Comparison of ENCODE assay signal across 2 cellular contexts in the genomic region with DNA sequence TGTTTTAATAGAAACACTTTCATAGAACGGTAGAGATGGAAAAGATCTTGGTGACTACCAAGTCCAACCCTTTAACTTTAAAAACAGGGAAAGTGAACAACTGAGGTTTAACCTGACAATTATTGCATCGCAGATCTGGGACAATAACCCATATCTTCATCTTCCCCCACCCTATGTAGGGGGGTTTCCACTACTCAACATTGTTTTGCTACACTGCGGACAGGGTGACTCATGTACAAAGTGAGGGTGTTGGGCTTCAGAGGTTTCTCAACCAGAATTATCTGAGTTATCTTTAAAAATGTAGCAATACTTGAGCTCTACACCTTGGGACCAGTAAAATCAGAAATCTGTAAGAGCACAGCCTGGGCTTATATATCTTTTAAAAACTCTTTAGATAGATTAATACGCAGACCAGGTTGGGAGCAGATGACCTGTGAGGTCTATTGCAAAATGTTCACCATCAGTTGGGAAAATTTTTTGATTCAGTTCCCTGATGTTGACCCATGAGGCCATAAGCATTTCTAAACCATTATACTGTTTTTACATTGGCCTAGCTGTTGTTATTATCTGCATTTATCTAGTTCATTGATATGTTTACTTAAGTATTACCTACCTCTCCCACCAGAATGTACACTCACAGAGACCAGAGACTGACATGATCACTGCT.
TF ChIP-seq lines count a peak whose summit lies in the region.

No MANE protein-coding gene starts in this region.

TF ChIP-seq in GM12878, 131 proteins besides CTCF, POLR2A, EP300 and RAD21 (continued from another document and continues in another):
- TF ChIP-seq POU2F2 (IDR thresholded peaks at IDR 0.05; ENCODE audit: borderline replicate concordance, low read depth, low read length): 0 out of 3 replicates have a peak, but pooled peaks have one; percentile 33
- TF ChIP-seq IKZF1 (conservative IDR thresholded peaks at IDR 0.05): peak; percentile 36; the same call in 1 of the 2 replicates
- TF ChIP-seq, protein P1, sequence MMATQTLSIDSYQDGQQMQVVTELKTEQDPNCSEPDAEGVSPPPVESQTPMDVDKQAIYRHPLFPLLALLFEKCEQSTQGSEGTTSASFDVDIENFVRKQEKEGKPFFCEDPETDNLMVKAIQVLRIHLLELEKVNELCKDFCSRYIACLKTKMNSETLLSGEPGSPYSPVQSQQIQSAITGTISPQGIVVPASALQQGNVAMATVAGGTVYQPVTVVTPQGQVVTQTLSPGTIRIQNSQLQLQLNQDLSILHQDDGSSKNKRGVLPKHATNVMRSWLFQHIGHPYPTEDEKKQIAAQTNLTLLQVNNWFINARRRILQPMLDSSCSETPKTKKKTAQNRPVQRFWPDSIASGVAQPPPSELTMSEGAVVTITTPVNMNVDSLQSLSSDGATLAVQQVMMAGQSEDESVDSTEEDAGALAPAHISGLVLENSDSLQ (IDR thresholded peaks at IDR 0.05): no peak
- TF ChIP-seq ATF7 (IDR thresholded peaks at IDR 0.05; ENCODE audit: low read depth): peak; percentile 71
- peak; percentile 50; the same call in 1 of the 2 replicates for TF ChIP-seq MTA2 (IDR thresholded peaks at IDR 0.05; ENCODE audit: low read depth)
- TF ChIP-seq NFYA (IDR thresholded peaks at IDR 0.05; ENCODE audit: borderline replicate concordance, low read depth, low read length): no peak
- peak; percentile 48; the same call in 1 of the 2 replicates for TF ChIP-seq FOXM1 (IDR thresholded peaks at IDR 0.05; ENCODE audit: low read depth, low read length)
- no peak for TF ChIP-seq SMC3 (IDR thresholded peaks at IDR 0.05; ENCODE audit: borderline replicate concordance, low read length)
- TF ChIP-seq DPF2 (IDR thresholded peaks at IDR 0.05): peak; percentile 49
- no peak for TF ChIP-seq YY1 (IDR thresholded peaks at IDR 0.05; ENCODE audit: low read depth, low read length)
- TF ChIP-seq, protein P2, sequence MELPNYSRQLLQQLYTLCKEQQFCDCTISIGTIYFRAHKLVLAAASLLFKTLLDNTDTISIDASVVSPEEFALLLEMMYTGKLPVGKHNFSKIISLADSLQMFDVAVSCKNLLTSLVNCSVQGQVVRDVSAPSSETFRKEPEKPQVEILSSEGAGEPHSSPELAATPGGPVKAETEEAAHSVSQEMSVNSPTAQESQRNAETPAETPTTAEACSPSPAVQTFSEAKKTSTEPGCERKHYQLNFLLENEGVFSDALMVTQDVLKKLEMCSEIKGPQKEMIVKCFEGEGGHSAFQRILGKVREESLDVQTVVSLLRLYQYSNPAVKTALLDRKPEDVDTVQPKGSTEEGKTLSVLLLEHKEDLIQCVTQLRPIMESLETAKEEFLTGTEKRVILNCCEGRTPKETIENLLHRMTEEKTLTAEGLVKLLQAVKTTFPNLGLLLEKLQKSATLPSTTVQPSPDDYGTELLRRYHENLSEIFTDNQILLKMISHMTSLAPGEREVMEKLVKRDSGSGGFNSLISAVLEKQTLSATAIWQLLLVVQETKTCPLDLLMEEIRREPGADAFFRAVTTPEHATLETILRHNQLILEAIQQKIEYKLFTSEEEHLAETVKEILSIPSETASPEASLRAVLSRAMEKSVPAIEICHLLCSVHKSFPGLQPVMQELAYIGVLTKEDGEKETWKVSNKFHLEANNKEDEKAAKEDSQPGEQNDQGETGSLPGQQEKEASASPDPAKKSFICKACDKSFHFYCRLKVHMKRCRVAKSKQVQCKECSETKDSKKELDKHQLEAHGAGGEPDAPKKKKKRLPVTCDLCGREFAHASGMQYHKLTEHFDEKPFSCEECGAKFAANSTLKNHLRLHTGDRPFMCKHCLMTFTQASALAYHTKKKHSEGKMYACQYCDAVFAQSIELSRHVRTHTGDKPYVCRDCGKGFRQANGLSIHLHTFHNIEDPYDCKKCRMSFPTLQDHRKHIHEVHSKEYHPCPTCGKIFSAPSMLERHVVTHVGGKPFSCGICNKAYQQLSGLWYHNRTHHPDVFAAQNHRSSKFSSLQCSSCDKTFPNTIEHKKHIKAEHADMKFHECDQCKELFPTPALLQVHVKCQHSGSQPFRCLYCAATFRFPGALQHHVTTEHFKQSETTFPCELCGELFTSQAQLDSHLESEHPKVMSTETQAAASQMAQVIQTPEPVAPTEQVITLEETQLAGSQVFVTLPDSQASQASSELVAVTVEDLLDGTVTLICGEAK (IDR thresholded peaks at IDR 0.05; ENCODE audit: borderline replicate concordance): no peak
- TF ChIP-seq ESRRA (IDR thresholded peaks at IDR 0.05; ENCODE audit: low read length): no peak
- no peak for TF ChIP-seq ZBTB11 (CRISPR knock-in tag; IDR thresholded peaks at IDR 0.05)
- TF ChIP-seq CREM (IDR thresholded peaks at IDR 0.05; ENCODE audit: low read depth): peak; percentile 52; the same call in 1 of the 2 replicates
- TF ChIP-seq RFX5 (IDR thresholded peaks at IDR 0.05; ENCODE audit: low read depth, low read length): no peak
- no peak for TF ChIP-seq FOXK2 (IDR thresholded peaks at IDR 0.05)
- no peak for TF ChIP-seq CHD4 (IDR thresholded peaks at IDR 0.05)
- TF ChIP-seq SPI1 (IDR thresholded peaks at IDR 0.05; ENCODE audit: borderline replicate concordance, insufficient read depth, low read depth, low read length): no peak
- no peak for TF ChIP-seq KDM1A (IDR thresholded peaks at IDR 0.05; ENCODE audit: borderline replicate concordance)
- no peak for TF ChIP-seq MYB (IDR thresholded peaks at IDR 0.05; ENCODE audit: borderline replicate concordance, low read depth, low read length)
- no peak for TF ChIP-seq SRF (IDR thresholded peaks at IDR 0.05; ENCODE audit: low read depth in 2 of 2, low read length in 2 of 2)

TF ChIP-seq in SK-N-SH treated with all-trans-retinoic acid at 6 μM for 48 hours, 23 proteins besides CTCF, POLR2A, EP300 and RAD21 (continued from another document):
- TF ChIP-seq, protein P3, sequence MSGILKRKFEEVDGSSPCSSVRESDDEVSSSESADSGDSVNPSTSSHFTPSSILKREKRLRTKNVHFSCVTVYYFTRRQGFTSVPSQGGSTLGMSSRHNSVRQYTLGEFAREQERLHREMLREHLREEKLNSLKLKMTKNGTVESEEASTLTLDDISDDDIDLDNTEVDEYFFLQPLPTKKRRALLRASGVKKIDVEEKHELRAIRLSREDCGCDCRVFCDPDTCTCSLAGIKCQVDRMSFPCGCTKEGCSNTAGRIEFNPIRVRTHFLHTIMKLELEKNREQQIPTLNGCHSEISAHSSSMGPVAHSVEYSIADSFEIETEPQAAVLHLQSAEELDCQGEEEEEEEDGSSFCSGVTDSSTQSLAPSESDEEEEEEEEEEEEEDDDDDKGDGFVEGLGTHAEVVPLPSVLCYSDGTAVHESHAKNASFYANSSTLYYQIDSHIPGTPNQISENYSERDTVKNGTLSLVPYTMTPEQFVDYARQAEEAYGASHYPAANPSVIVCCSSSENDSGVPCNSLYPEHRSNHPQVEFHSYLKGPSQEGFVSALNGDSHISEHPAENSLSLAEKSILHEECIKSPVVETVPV (CRISPR knock-in tag; IDR thresholded peaks at IDR 0.05): no peak
- TF ChIP-seq ISL1 (CRISPR knock-in tag; IDR thresholded peaks at IDR 0.05): no peak
- no peak for TF ChIP-seq GLIS3 (CRISPR knock-in tag; IDR thresholded peaks at IDR 0.05)
- no peak for TF ChIP-seq ESRRG (CRISPR knock-in tag; IDR thresholded peaks at IDR 0.05)
- TF ChIP-seq ARNTL (CRISPR knock-in tag; IDR thresholded peaks at IDR 0.05; ENCODE audit: borderline replicate concordance, low read depth): no peak
- no peak for TF ChIP-seq TSHZ2 (CRISPR knock-in tag; IDR thresholded peaks at IDR 0.05)
- TF ChIP-seq OSR1 (CRISPR knock-in tag; IDR thresholded peaks at IDR 0.05): no peak
- TF ChIP-seq ZNF8 (CRISPR knock-in tag; IDR thresholded peaks at IDR 0.05): no peak
- no peak for TF ChIP-seq SNAI2 (CRISPR knock-in tag; IDR thresholded peaks at IDR 0.05)
- no peak for TF ChIP-seq ZFP30 (CRISPR knock-in tag; IDR thresholded peaks at IDR 0.05)
- TF ChIP-seq TOX (CRISPR knock-in tag; IDR thresholded peaks at IDR 0.05; ENCODE audit: borderline replicate concordance): no peak
- TF ChIP-seq TCF4 (CRISPR knock-in tag; IDR thresholded peaks at IDR 0.05; ENCODE audit: borderline replicate concordance): no peak
- no peak for TF ChIP-seq CSDC2 (CRISPR knock-in tag; IDR thresholded peaks at IDR 0.05)
